ENCODE assay signal across 8 cellular contexts in genomic region chr18:36298113-36298701, GRCh38.
DNase-seq lines count a peak whose midpoint lies in the region; ATAC-seq and TF ChIP-seq lines count a peak whose summit lies in the region.

No MANE protein-coding gene starts in this region.

- no peak overlapping the region for H3K9ac ChIP-seq in iPS-15b (ENCODE audit: low read depth, low read length)

- peak overlapping the region; percentile 1 for H3K4me3 ChIP-seq in GM12875 (ENCODE audit: low read depth, low read length)
- H3K4me3 ChIP-seq in WI38 (ENCODE audit: low read depth, low read length): peak overlapping the region; percentile 75
- H3K4me3 ChIP-seq in iPS-15b (ENCODE audit: low read depth, low read length): peak overlapping the region; percentile 68

- H3K4me3 Mint-ChIP-seq in stimulated activated naive B cell treated with anti-CD40 and anti-IgM and Interleukin-4, amounts not matched to agents 10 μg/mL and 1 μg/mL and 100 μg/mL, for 72 hours: peak overlapping the region in 1 of 2 donors; percentile 17

- ATAC-seq in HG02870 (IDR thresholded peaks at IDR 0.05; ENCODE audit: unreplicated experiment) (peak; percentile 30), HG03565 (IDR thresholded peaks at IDR 0.05; ENCODE audit: unreplicated experiment) (no peak), GM21390 (IDR thresholded peaks at IDR 0.05; ENCODE audit: unreplicated experiment) (no peak), HG02763 (IDR thresholded peaks at IDR 0.05; ENCODE audit: unreplicated experiment) (no peak)
- ATAC-seq in stimulated activated naive B cell treated with anti-CD40 and anti-IgM and Interleukin-4, amounts not matched to agents 10 μg/mL and 1 μg/mL and 100 μg/mL, for 72 hours (replicated peaks): peak; percentile 28 to 43

- no peaks in the 10 kb centered on the region for H3K36me3 ChIP-seq in iPS-15b (ENCODE audit: control insufficient read depth, insufficient read depth, low read length)

- H3K4me1 Mint-ChIP-seq in stimulated activated naive B cell treated with anti-CD40 and anti-IgM and Interleukin-4, amounts not matched to agents 10 μg/mL and 1 μg/mL and 100 μg/mL, for 72 hours: no peaks in the 10 kb centered on the region

- H3K9me3 ChIP-seq in iPS-15b (ENCODE audit: control insufficient read depth, insufficient read depth, low read length): no peaks in the 10 kb centered on the region

- H3K4me1 ChIP-seq in iPS-15b (ENCODE audit: control insufficient read depth, insufficient read depth, low read length): no peaks in the 10 kb centered on the region

- H3K36me3 Mint-ChIP-seq in stimulated activated naive B cell treated with anti-CD40 and anti-IgM and Interleukin-4, amounts not matched to agents 10 μg/mL and 1 μg/mL and 100 μg/mL, for 72 hours: no peaks in the 10 kb centered on the region

- TF ChIP-seq CTCF in GM12875 (IDR thresholded peaks at IDR 0.05; ENCODE audit: borderline replicate concordance, insufficient read depth, low read depth, low read length): no peak
- no peak for TF ChIP-seq CTCF in WI38 (IDR thresholded peaks at IDR 0.05; ENCODE audit: low read depth, low read length)

- H3K9me3 Mint-ChIP-seq in stimulated activated naive B cell treated with anti-CD40 and anti-IgM and Interleukin-4, amounts not matched to agents 10 μg/mL and 1 μg/mL and 100 μg/mL, for 72 hours: no peaks in the 10 kb centered on the region

- H3K27ac Mint-ChIP-seq in stimulated activated naive B cell treated with anti-CD40 and anti-IgM and Interleukin-4, amounts not matched to agents 10 μg/mL and 1 μg/mL and 100 μg/mL, for 72 hours: no peak overlapping the region

- DNase-seq in stimulated activated naive B cell treated with anti-CD40 and anti-IgM and Interleukin-4, amounts not matched to agents 10 μg/mL and 1 μg/mL and 100 μg/mL, for 72 hours: no peak

- H3K27me3 ChIP-seq in iPS-15b (ENCODE audit: control insufficient read depth, insufficient read depth, low read length): peaks cover 56% of the 10 kb centered on the region

- H3K27me3 Mint-ChIP-seq in stimulated activated naive B cell treated with anti-CD40 and anti-IgM and Interleukin-4, amounts not matched to agents 10 μg/mL and 1 μg/mL and 100 μg/mL, for 72 hours: peaks cover 25 to 38% of the 10 kb centered on the region in 2 donors

Comparison
In these comparisons a context has a peak if more than half of its experiments do, and no peak if none do; other contexts are left out.
1. H3K4me3 ChIP-seq: peak in every context shown above with its lines; median percentile 75 in WI38; 68 in iPS-15b; 1 in GM12875.
2. ATAC-seq: peak in HG02870 (single experiment) and stimulated activated naive B cell treated with anti-CD40 and anti-IgM and Interleukin-4, amounts not matched to agents 10 μg/mL and 1 μg/mL and 100 μg/mL, for 72 hours (2 of 2); none in HG03565 (single experiment), GM21390 (single experiment) and HG02763 (single experiment).